ENCODE assay signal across 24 cellular contexts in genomic region chr20:44112456-44112855, GRCh38.
"Had no signal": no experiment of that assay in that cellular context is flagged by ENCODE, and none has a peak within 500 bp of the region (broad histone marks: within the 10 kb centered on the region; RNA-seq: fewer than 3 reads in every experiment).

No MANE protein-coding gene starts in this region.

- H3K36me3 ChIP-seq: breast epithelium, right lobe of liver, thyroid gland, upper lobe of right lung had no signal

- ATAC-seq: activated CD4-positive, alpha-beta T cell treated with anti-CD3 and anti-CD28 coated beads for 36 hours; activated naive CD8-positive, alpha-beta T cell treated with anti-CD3 and anti-CD28 coated beads, Interleukin-2, amount 50 U/mL, for 24 hours; activated T-cell treated with anti-CD3 and anti-CD28 coated beads, Interleukin-2, amount 50 U/mL, for 4 hours; activated T-helper 17 cell treated with anti-CD3 and anti-CD28 coated beads, Interleukin-2, amount 50 U/mL, for 72 hours; left cardiac atrium; naive thymus-derived CD8-positive, alpha-beta T cell; right lobe of liver; stimulated activated effector memory CD8-positive, alpha-beta T cell treated with anti-CD3 and anti-CD28 coated beads, Interleukin-12 subunit alpha, Interleukin-12 subunit beta, amount 100 ng/mL, for 72 hours; upper lobe of right lung had no signal

- H3K4me3 ChIP-seq: breast epithelium, right lobe of liver, skin epidermis, thyroid gland, upper lobe of right lung had no signal

- H3K27me3 ChIP-seq: thyroid gland had no signal

- H3K27ac Mint-ChIP-seq: activated CD4-positive, alpha-beta T cell treated with anti-CD3 and anti-CD28 coated beads for 36 hours; activated naive CD4-positive, alpha-beta T cell treated with anti-CD3 and anti-CD28 coated beads, Interleukin-2, amount 50 U/mL, for 24 hours; activated naive CD8-positive, alpha-beta T cell treated with anti-CD3 and anti-CD28 coated beads, Interleukin-2, amount 50 U/mL, for 24 hours; activated T-helper 17 cell treated with anti-CD3 and anti-CD28 coated beads, Interleukin-2, amount 50 U/mL, for 72 hours; mesothelial cell of epicardium; stimulated activated effector memory CD8-positive, alpha-beta T cell treated with anti-CD3 and anti-CD28 coated beads, Interleukin-12 subunit alpha, Interleukin-12 subunit beta, amount 100 ng/mL, for 72 hours; stimulated activated naive CD8-positive, alpha-beta T cell treated with anti-CD3 and anti-CD28 coated beads, Interleukin-15, Interleukin-2, amounts not matched to agents 100 ng/mL and 50 ng/mL, for 24 hours had no signal

- H3K9me3 ChIP-seq: breast epithelium, right lobe of liver, thyroid gland, upper lobe of right lung had no signal

- H3K27ac ChIP-seq: right lobe of liver, skin epidermis, thyroid gland, upper lobe of right lung had no signal

- H3K4me3 Mint-ChIP-seq: activated CD4-positive, alpha-beta T cell treated with anti-CD3 and anti-CD28 coated beads for 36 hours; activated naive CD4-positive, alpha-beta T cell treated with anti-CD3 and anti-CD28 coated beads, Interleukin-2, amount 50 U/mL, for 24 hours; activated naive CD8-positive, alpha-beta T cell treated with anti-CD3 and anti-CD28 coated beads, Interleukin-2, amount 50 U/mL, for 24 hours; activated T-cell treated with anti-CD3 and anti-CD28 coated beads, Interleukin-2, amount 50 U/mL, for 4 hours; activated T-helper 17 cell treated with anti-CD3 and anti-CD28 coated beads, Interleukin-2, amount 50 U/mL, for 72 hours; central memory CD8-positive, alpha-beta T cell; mesothelial cell of epicardium; naive thymus-derived CD8-positive, alpha-beta T cell; neural crest cell; stimulated activated effector memory CD8-positive, alpha-beta T cell treated with anti-CD3 and anti-CD28 coated beads, Interleukin-12 subunit alpha, Interleukin-12 subunit beta, amount 100 ng/mL, for 72 hours; stimulated activated naive CD8-positive, alpha-beta T cell treated with anti-CD3 and anti-CD28 coated beads, Interleukin-15, Interleukin-2, amounts not matched to agents 100 ng/mL and 50 ng/mL, for 24 hours had no signal

- H3K9me3 Mint-ChIP-seq: activated naive CD4-positive, alpha-beta T cell treated with anti-CD3 and anti-CD28 coated beads, Interleukin-2, amount 50 U/mL, for 24 hours had no signal

- H3K36me3 Mint-ChIP-seq: mesothelial cell of epicardium; stimulated activated effector memory CD8-positive, alpha-beta T cell treated with anti-CD3 and anti-CD28 coated beads, Interleukin-12 subunit alpha, Interleukin-12 subunit beta, amount 100 ng/mL, for 72 hours had no signal

- H3K4me1 ChIP-seq: breast epithelium, right lobe of liver, thyroid gland, upper lobe of right lung had no signal

- DNase-seq: activated CD4-positive, alpha-beta T cell treated with anti-CD3 and anti-CD28 coated beads for 36 hours; activated CD4-positive, alpha-beta T cell treated with anti-CD3 and anti-CD28 coated beads, Interleukin-2, amount 50 U/mL, for 4 hours; activated CD4-positive, CD25-positive, alpha-beta regulatory T cell; activated gamma-delta T cell treated with Interleukin-2 at 50 U/mL for 16 hours; activated naive CD8-positive, alpha-beta T cell treated with anti-CD3 and anti-CD28 coated beads, Interleukin-2, amount 50 U/mL, for 24 hours; activated T-cell treated with anti-CD3 and anti-CD28 coated beads, Interleukin-2, amount 50 U/mL, for 4 hours; effector CD8-positive, alpha-beta T cell; hippocampal formation; left cardiac atrium; naive thymus-derived CD8-positive, alpha-beta T cell; right lobe of liver; stimulated activated CD4-positive, alpha-beta T cell treated with anti-CD3 and anti-CD28 coated beads, Interleukin-4, amount 100 ng/mL, for 24 hours; substantia nigra; upper lobe of right lung had no signal

- H3K4me1 Mint-ChIP-seq: activated T-helper 17 cell treated with anti-CD3 and anti-CD28 coated beads, Interleukin-2, amount 50 U/mL, for 72 hours; central memory CD8-positive, alpha-beta T cell; neural crest cell; stimulated activated effector memory CD8-positive, alpha-beta T cell treated with anti-CD3 and anti-CD28 coated beads, Interleukin-12 subunit alpha, Interleukin-12 subunit beta, amount 100 ng/mL, for 72 hours had no signal
